25 cellular contexts compared by ENCODE assay signal in genomic region chr18:69143084-69143483, GRCh38.
"Had no signal": no experiment of that assay in that cellular context is flagged by ENCODE, and none has a peak within 500 bp of the region (broad histone marks: within the 10 kb centered on the region; RNA-seq: fewer than 3 reads in every experiment).

No MANE protein-coding gene starts in this region.

- FAIRE-seq: colon had no signal

- H3K36me3 ChIP-seq: esophagus squamous epithelium, gastroesophageal sphincter, heart left ventricle, left lung had no signal

- DNase-seq: dermis blood vessel endothelial cell; dorsolateral prefrontal cortex; effector CD4-positive, alpha-beta T cell; effector memory CD4-positive, alpha-beta T cell; erythroblast; esophagus squamous epithelium; foreskin fibroblast; foreskin melanocyte; heart left ventricle; hypothalamus; immature natural killer cell; islet precursor cell; left cardiac atrium; left lung; left ventricle myocardium superior; mammary epithelial cell; mesendoderm; midbrain; naive thymus-derived CD4-positive, alpha-beta T cell had no signal

- H3K27ac ChIP-seq: coronary artery, dorsolateral prefrontal cortex, epithelial cell of prostate, esophagus squamous epithelium, gastroesophageal sphincter, heart left ventricle, hepatocyte, left lung had no signal

- H3K4me3 ChIP-seq: coronary artery, dorsolateral prefrontal cortex, esophagus squamous epithelium, gastroesophageal sphincter, heart left ventricle, hepatocyte, left lung, lung had no signal

- H3K9me3 ChIP-seq: esophagus squamous epithelium, gastroesophageal sphincter, heart left ventricle, left lung had no signal

- H3K4me1 ChIP-seq: esophagus squamous epithelium, gastroesophageal sphincter, heart left ventricle, left lung had no signal

- H3K27me3 ChIP-seq: dorsolateral prefrontal cortex, esophagus squamous epithelium, gastroesophageal sphincter, heart left ventricle, hepatocyte, left lung had no signal
